ENCODE assay signal across 8 cellular contexts in genomic region chr18:77749189-77749588, GRCh38.
DNase-seq lines count a peak whose midpoint lies in the region; ATAC-seq and TF ChIP-seq lines count a peak whose summit lies in the region.

No MANE protein-coding gene starts in this region.

- no peak overlapping the region for H3K9ac ChIP-seq in liver (ENCODE audit: low read depth in 1 of 2, low read length in 2 of 2)

- in situ Hi-C loops in SK-MEL-5 (cut with HindIII; ENCODE audit: low pct_unique_long_range_greater_than_20kb, low sequenced_read_pairs) = no loop called here

- peak in 1 of 2 donors; percentile 34 for TF ChIP-seq RAD21 in liver (IDR thresholded peaks at IDR 0.05)

- H3K36me3 ChIP-seq in H7 (replicated peaks; ENCODE audit: control insufficient read depth, insufficient read depth, low read length) (no peaks in the 10 kb centered on the region), liver (ENCODE audit: control insufficient read depth in 4 of 4, insufficient read depth in 3 of 4, low read depth in 1 of 4, low read length in 3 of 4) (no peaks in the 10 kb centered on the region)

- H3K4me3 ChIP-seq in H7 (ENCODE audit: insufficient read depth, low read depth, low read length) (no peak overlapping the region), liver (ENCODE audit: low read depth in 1 of 3, low read length in 3 of 3) (no peak overlapping the region)

- H3K27me3 ChIP-seq in H7 (ENCODE audit: control insufficient read depth, insufficient read depth, low read length) (no peaks in the 10 kb centered on the region), liver (ENCODE audit: control insufficient read depth in 4 of 4, insufficient read depth in 4 of 4, low read length in 3 of 4) (no peaks in the 10 kb centered on the region)

- H3K27ac ChIP-seq in liver (ENCODE audit: low read depth in 1 of 2, low read length in 2 of 2) = no peak overlapping the region

- peak; percentile 24 for TF ChIP-seq CTCF in liver (IDR thresholded peaks at IDR 0.05; ENCODE audit: low read depth, low read length, missing input control)

- peaks cover 0 to 2% (median 0%) of the 10 kb centered on the region in 4 donors for H3K9me3 ChIP-seq in liver (ENCODE audit: control insufficient read depth in 4 of 4, low read length in 3 of 4)

- 31% methylated on average over 7 of the region's 7 CpGs for whole genome bisulfite sequencing in liver

- DNase-seq in NCI-H1105 (lab: John Stamatoyannopoulos, UW) (peak; percentile 2), NCI-H1105 treated with DMSO at 0.1 percent for 48 hours (lab: John Stamatoyannopoulos, UW) (no peak), H7 (peak; percentile 74), SK-MEL-5 (ENCODE audit: low read depth, low spot score) (peak; percentile 34), DMS114 treated with DMSO at 0.1 percent for 48 hours (lab: John Stamatoyannopoulos, UW; ENCODE audit: unreplicated experiment) (no peak), EL (no peak)

- H3K4me1 ChIP-seq in liver (ENCODE audit: control insufficient read depth in 4 of 4, insufficient read depth in 4 of 4, low read length in 3 of 4) = no peaks in the 10 kb centered on the region

- ATAC-seq in HG02970 (IDR thresholded peaks at IDR 0.05; ENCODE audit: low FRiP score, unreplicated experiment) = no peak

TF ChIP-seq in liver, 16 proteins besides CTCF, POLR2A, EP300 and RAD21:
- TF ChIP-seq, protein P1, sequence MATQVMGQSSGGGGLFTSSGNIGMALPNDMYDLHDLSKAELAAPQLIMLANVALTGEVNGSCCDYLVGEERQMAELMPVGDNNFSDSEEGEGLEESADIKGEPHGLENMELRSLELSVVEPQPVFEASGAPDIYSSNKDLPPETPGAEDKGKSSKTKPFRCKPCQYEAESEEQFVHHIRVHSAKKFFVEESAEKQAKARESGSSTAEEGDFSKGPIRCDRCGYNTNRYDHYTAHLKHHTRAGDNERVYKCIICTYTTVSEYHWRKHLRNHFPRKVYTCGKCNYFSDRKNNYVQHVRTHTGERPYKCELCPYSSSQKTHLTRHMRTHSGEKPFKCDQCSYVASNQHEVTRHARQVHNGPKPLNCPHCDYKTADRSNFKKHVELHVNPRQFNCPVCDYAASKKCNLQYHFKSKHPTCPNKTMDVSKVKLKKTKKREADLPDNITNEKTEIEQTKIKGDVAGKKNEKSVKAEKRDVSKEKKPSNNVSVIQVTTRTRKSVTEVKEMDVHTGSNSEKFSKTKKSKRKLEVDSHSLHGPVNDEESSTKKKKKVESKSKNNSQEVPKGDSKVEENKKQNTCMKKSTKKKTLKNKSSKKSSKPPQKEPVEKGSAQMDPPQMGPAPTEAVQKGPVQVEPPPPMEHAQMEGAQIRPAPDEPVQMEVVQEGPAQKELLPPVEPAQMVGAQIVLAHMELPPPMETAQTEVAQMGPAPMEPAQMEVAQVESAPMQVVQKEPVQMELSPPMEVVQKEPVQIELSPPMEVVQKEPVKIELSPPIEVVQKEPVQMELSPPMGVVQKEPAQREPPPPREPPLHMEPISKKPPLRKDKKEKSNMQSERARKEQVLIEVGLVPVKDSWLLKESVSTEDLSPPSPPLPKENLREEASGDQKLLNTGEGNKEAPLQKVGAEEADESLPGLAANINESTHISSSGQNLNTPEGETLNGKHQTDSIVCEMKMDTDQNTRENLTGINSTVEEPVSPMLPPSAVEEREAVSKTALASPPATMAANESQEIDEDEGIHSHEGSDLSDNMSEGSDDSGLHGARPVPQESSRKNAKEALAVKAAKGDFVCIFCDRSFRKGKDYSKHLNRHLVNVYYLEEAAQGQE (IDR thresholded peaks at IDR 0.05) = no peak
- TF ChIP-seq NR2F2 (IDR thresholded peaks at IDR 0.05) (no peak), FOXA1 (IDR thresholded peaks at IDR 0.05) (no peak), ZBTB33 (IDR thresholded peaks at IDR 0.05) (no peak), MAX (IDR thresholded peaks at IDR 0.05) (no peak), YY1 (IDR thresholded peaks at IDR 0.05) (no peak), FOXA2 (IDR thresholded peaks at IDR 0.05) (no peak), RXRA (IDR thresholded peaks at IDR 0.05) (no peak), HNF4A (conservative IDR thresholded peaks at IDR 0.05) (no peak), JUND (IDR thresholded peaks at IDR 0.05) (no peak)

Comparison
In these comparisons a context has a peak if more than half of its experiments do, and no peak if none do; other contexts are left out.
1. DNase-seq: peak in NCI-H1105 (single experiment), H7 (single experiment) and SK-MEL-5 (single experiment); none in NCI-H1105 treated with DMSO at 0.1 percent for 48 hours (single experiment), DMS114 treated with DMSO at 0.1 percent for 48 hours (single experiment) and EL (single experiment).